ENCODE assay signal across 16 cellular contexts in the genomic region with DNA sequence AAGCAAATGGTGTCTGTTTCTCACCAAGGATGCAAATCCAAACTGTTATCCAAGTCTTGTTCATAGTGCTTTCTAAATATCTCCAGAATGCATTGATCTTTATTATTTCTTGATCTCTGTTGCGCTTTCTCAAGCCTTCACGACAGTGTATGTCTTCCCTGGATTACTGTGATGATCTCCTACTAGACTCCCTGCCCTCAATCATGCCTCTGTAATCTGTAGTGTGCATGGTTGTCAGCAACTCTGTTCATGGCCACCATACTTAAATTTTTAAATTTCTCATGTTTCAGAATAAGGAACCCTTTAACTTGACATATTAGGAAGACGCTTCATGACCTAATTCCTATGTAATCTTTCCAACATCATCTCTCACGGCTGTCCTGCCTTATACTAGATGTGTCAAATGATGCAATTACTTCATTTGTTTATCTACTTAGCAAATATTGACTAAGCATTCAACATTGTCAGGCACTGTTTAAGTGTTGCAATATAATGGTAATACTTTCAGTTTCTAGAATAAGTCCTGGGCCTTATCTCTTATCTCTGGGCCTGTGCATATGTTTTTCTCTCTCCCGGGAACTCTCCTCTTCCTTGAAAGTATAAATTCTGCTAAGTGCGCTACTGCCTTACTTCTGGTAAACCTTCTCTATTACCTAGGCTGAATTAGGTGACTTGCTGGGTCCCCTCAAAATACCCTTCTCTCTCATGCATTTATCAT. TPM values are rescaled to one million over a fixed set of nuclear protein-coding genes. Genes with fewer than 3 reads are reported as not detected.
DNase-seq lines count a peak whose midpoint lies in the region; ATAC-seq, FAIRE-seq and TF ChIP-seq lines count a peak whose summit lies in the region.
"Had no signal": no experiment of that assay in that cellular context is flagged by ENCODE, and none has a peak within 500 bp of the region (broad histone marks: within the 10 kb centered on the region; RNA-seq: fewer than 3 reads in every experiment).

No MANE protein-coding gene starts in this region.

- no TSS peak for BruUV-seq in K562 (replicated peaks; lab: Mats Ljungman, UMichigan)

- H3K36me3 ChIP-seq in K562 (ENCODE audit: control insufficient read depth, insufficient read depth, low read length) (no peaks in the 10 kb centered on the region), right lobe of liver (no peaks in the 10 kb centered on the region)
- H3K36me3 ChIP-seq: prostate gland had no signal

- H3K79me2 ChIP-seq in K562 (ENCODE audit: control insufficient read depth, insufficient read depth, low read length): no peaks in the 10 kb centered on the region

- no peaks in the 10 kb centered on the region for H4K20me1 ChIP-seq in K562 (replicated peaks; ENCODE audit: control insufficient read depth, insufficient read depth, low read length)

- H3K27ac ChIP-seq in K562 (ENCODE audit: extremely low read depth, low read depth, low read length): no peak overlapping the region
- peak overlapping the region in 1 of 3 donors; percentile 32 for H3K27ac ChIP-seq in right lobe of liver
- H3K27ac ChIP-seq: prostate gland had no signal

- TF ChIP-seq RAD21 in K562 (CRISPR knock-in tag; conservative IDR thresholded peaks at IDR 0.05 in 1 of 2, IDR thresholded peaks at IDR 0.05 in 1 of 2): no peak; a peak in 1 of 4 replicates

- FAIRE-seq in K562 (lab: Jason Lieb, UNC): no peak

- POLR2A ChIA-PET in K562 (lab: Yijun Ruan, JAX): interaction anchor here (1.1 kb wide), 1 partner anchor 25 kb away, joined by 4 read pairs; the partner anchor contains the start of gene AHI1

- H3K9me1 ChIP-seq in K562 (ENCODE audit: control insufficient read depth, insufficient read depth, low read length): no peaks in the 10 kb centered on the region

- ATAC-seq in K562 (peak; percentile 78), right lobe of liver (peak; percentile 85 to 95 (median 90)), HG02840 (IDR thresholded peaks at IDR 0.05; ENCODE audit: low FRiP score, unreplicated experiment) (no peak)
- ATAC-seq: activated CD4-positive, CD25-positive, alpha-beta regulatory T cell treated with anti-CD3 and anti-CD28 coated beads, Interleukin-2, amount 50 U/mL, for 24 hours had no signal

- intact Hi-C loops in K562 (cut with micrococcal nuclease): no loop called here
- intact Hi-C loops in right lobe of liver (cut with DNase I): no loop called here
- intact Hi-C loops in activated naive CD4-positive, alpha-beta T cell treated with anti-CD3 and anti-CD28 coated beads for 36 hours (cut with micrococcal nuclease): no loop called here

- H3K36me3 Mint-ChIP-seq in activated naive CD4-positive, alpha-beta T cell treated with anti-CD3 and anti-CD28 coated beads for 36 hours (ENCODE audit: low read depth): no peaks in the 10 kb centered on the region
- H3K36me3 Mint-ChIP-seq: CD4-positive, CD25-positive, alpha-beta regulatory T cell had no signal

- peaks cover 0 to 9% of the 10 kb centered on the region in 2 experiments; a peak in 3 of 5 replicates for H3K4me1 ChIP-seq in K562 (replicated peaks in 1 of 2; ENCODE audit: control insufficient read depth in 2 of 2, insufficient read depth in 2 of 2, low read length in 2 of 2)
- no peaks in the 10 kb centered on the region for H3K4me1 ChIP-seq in right lobe of liver
- H3K4me1 ChIP-seq: prostate gland had no signal

- H3K27ac Mint-ChIP-seq in activated naive CD4-positive, alpha-beta T cell treated with anti-CD3 and anti-CD28 coated beads for 36 hours: no peak overlapping the region
- H3K27ac Mint-ChIP-seq: activated T-cell treated with anti-CD3 and anti-CD28 coated beads, Interleukin-2, amount 50 U/mL, for 24 hours; CD4-positive, CD25-positive, alpha-beta regulatory T cell had no signal

- in situ Hi-C loops in K562 (cut with MboI): no loop called here

- no peaks in the 10 kb centered on the region for H3K9me3 ChIP-seq in K562 (replicated peaks; ENCODE audit: control insufficient read depth, insufficient read depth, low read depth, low read length)
- no peaks in the 10 kb centered on the region for H3K9me3 ChIP-seq in right lobe of liver
- H3K9me3 ChIP-seq: prostate gland had no signal

- no peaks in the 10 kb centered on the region for H3K4me1 Mint-ChIP-seq in activated naive CD4-positive, alpha-beta T cell treated with anti-CD3 and anti-CD28 coated beads for 36 hours (ENCODE audit: low read depth)
- H3K4me1 Mint-ChIP-seq: CD4-positive, CD25-positive, alpha-beta regulatory T cell had no signal

- peak overlapping the region; percentile 27; the same call in 1 of the 2 replicates for H3K4me2 ChIP-seq in K562 (ENCODE audit: insufficient read depth, low read length)

- WGBS in K562 (ENCODE audit: insufficient coverage, low coverage, missing lambda C conversion rate): 10% methylated on average over 6 of the region's 6 CpGs
- WGBS in right lobe of liver (ENCODE audit: insufficient coverage, low coverage, low lambda C conversion rate, missing lambda C conversion rate): 43% methylated on average over 6 of the region's 6 CpGs

- TF ChIP-seq CTCF in K562 (IDR thresholded peaks at IDR 0.05 in 2 of 3, conservative IDR thresholded peaks at IDR 0.05 in 1 of 3; ENCODE audit: insufficient read depth in 2 of 3, low read depth in 1 of 3, low read length in 3 of 3): no peak
- TF ChIP-seq CTCF in right lobe of liver (IDR thresholded peaks at IDR 0.05): no peak

- H3K27me3 ChIP-seq in K562 (ENCODE audit: control insufficient read depth in 2 of 2, insufficient read depth in 2 of 2, low read length in 2 of 2) (no peaks in the 10 kb centered on the region), right lobe of liver (no peaks in the 10 kb centered on the region)

- DNase-seq in EL (peak; percentile 48), NCI-H146 (lab: John Stamatoyannopoulos, UW) (peak; percentile 69), K562 (ENCODE audit: extremely low read depth in 1 of 4, low spot score in 3 of 4) (peak in 1 of 4 experiments; percentile 15), right lobe of liver (no peak), NAMALWA (ENCODE audit: low spot score) (no peak), DMS114 treated with DMSO at 0.1 percent for 48 hours (lab: John Stamatoyannopoulos, UW; ENCODE audit: unreplicated experiment) (no peak)
- no peak for DNase-seq in activated naive CD4-positive, alpha-beta T cell treated with anti-CD3 and anti-CD28 coated beads for 36 hours
- DNase-seq: activated T-cell treated with anti-CD3 and anti-CD28 coated beads, Interleukin-2, amount 50 U/mL, for 24 hours; anterior cingulate cortex; CD4-positive, CD25-positive, alpha-beta regulatory T cell; effector CD4-positive, alpha-beta T cell; NCI-H1092 treated with DMSO at 0.1 percent for 48 hours; stimulated activated naive CD4-positive, alpha-beta T cell treated with Interleukin-2 at 50 U/mL for 16 hours had no signal

- CTCF ChIA-PET in K562 (lab: Yijun Ruan, JAX; ENCODE audit: low intra/inter-chr PET ratio): no interaction called here
- CTCF ChIA-PET in activated naive CD4-positive, alpha-beta T cell treated with anti-CD3 and anti-CD28 coated beads for 36 hours (lab: Charles Lee): no interaction called here

- H3K9me3 Mint-ChIP-seq in activated naive CD4-positive, alpha-beta T cell treated with anti-CD3 and anti-CD28 coated beads for 36 hours: no peaks in the 10 kb centered on the region

- TF ChIP-seq POLR2A in K562 (conservative IDR thresholded peaks at IDR 0.05) (no peak), right lobe of liver (IDR thresholded peaks at IDR 0.05) (no peak)

- peak; percentile 95 for TF ChIP-seq EP300 in K562 (IDR thresholded peaks at IDR 0.05; ENCODE audit: low read length)

- H3K4me3 Mint-ChIP-seq in activated naive CD4-positive, alpha-beta T cell treated with anti-CD3 and anti-CD28 coated beads for 36 hours: no peak overlapping the region
- H3K4me3 Mint-ChIP-seq: activated T-cell treated with anti-CD3 and anti-CD28 coated beads, Interleukin-2, amount 50 U/mL, for 24 hours; CD4-positive, CD25-positive, alpha-beta regulatory T cell had no signal

- no peak overlapping the region for H3K4me3 ChIP-seq in K562
- H3K4me3 ChIP-seq in right lobe of liver: no peak overlapping the region
- H3K4me3 ChIP-seq: prostate gland had no signal

- H3K9ac ChIP-seq in K562 (ENCODE audit: insufficient read depth in 1 of 2, low read depth in 2 of 2, low read length in 2 of 2): no peak overlapping the region

- H3K27me3 Mint-ChIP-seq in activated naive CD4-positive, alpha-beta T cell treated with anti-CD3 and anti-CD28 coated beads for 36 hours (ENCODE audit: low read depth): no peaks in the 10 kb centered on the region
- H3K27me3 Mint-ChIP-seq: activated T-cell treated with anti-CD3 and anti-CD28 coated beads, Interleukin-2, amount 50 U/mL, for 24 hours had no signal

- H2AFZ ChIP-seq in K562 (ENCODE audit: low read depth, low read length): peak overlapping the region; percentile 3

TF ChIP-seq in K562, 482 proteins besides CTCF, POLR2A, EP300 and RAD21 (continues in another document):
- TF ChIP-seq POLR2G (IDR thresholded peaks at IDR 0.05; ENCODE audit: low read depth, low read length) (no peak), ZSCAN29 (IDR thresholded peaks at IDR 0.05) (no peak), MXD1 (CRISPR knock-in tag; IDR thresholded peaks at IDR 0.05; ENCODE audit: borderline replicate concordance, poor library complexity, severe bottlenecking) (no peak), ZNF436 (CRISPR knock-in tag; IDR thresholded peaks at IDR 0.05) (no peak)

RNA-seq across cellular contexts. Expression of gene AHI1, which starts 25.6 kb away (rescaled TPM):
- 51.8 and 267 TPM in 2 replicates for total RNA-seq in K562 (2011; cell fraction: chromatin; rRNA removed; ENCODE audit: low replicate concordance)
- 24.5 and 37.9 TPM in 2 replicates for total RNA-seq in K562 (2011; cell fraction: nucleolus; rRNA removed)
- 73.0 and 108 TPM in 2 replicates for total RNA-seq in K562 (2011; cell fraction: nucleoplasm; rRNA removed)
- total RNA-seq in K562 (2014; rRNA removed): 23.8 and 26.2 TPM in 2 replicates
- total RNA-seq in K562 (2014; rRNA removed; fragmentation: Illumina TruSeq; extraction: Trizol): 45.6 and 54.3 TPM in 2 replicates
- 37.1 and 41.1 TPM in 2 replicates for total RNA-seq in K562 (2015; rRNA removed; fragmentation: Illumina TruSeq; extraction: Trizol)
- 30.9 and 33.8 TPM in 2 replicates for total RNA-seq in K562 (2021)
- 39.6 and 54.9 TPM in 2 replicates for polyA plus RNA-seq in K562 (2011; rRNA removed)
- polyA plus RNA-seq in K562 (2011; cell fraction: cytosol; rRNA removed): 6.8 and 11.1 TPM in 2 replicates
- 63.7 and 78.6 TPM in 2 replicates for polyA plus RNA-seq in K562 (2011; cell fraction: nucleus; rRNA removed)
- polyA plus RNA-seq in K562 (2012): 19.1 and 23.8 TPM in 2 replicates
- 30.0 and 34.8 TPM in 2 replicates for polyA plus RNA-seq in K562 (2014; fragmentation: Illumina TruSeq; extraction: Trizol)
- 10 to 100 TPM; 24.7 to 27.7 TPM for polyA plus RNA-seq in K562 (2014; fragmentation: Nextera tagmentation; extraction: Ambion mirVana)
- polyA plus RNA-seq in K562 (2014; rRNA removed): 24.1 and 32.2 TPM in 2 replicates
- polyA minus RNA-seq in K562 (2011; rRNA and poly(A)+ RNA removed): 104 and 113 TPM in 2 replicates
- 19.1 and 22.9 TPM in 2 replicates for polyA minus RNA-seq in K562 (2011; cell fraction: cytosol; rRNA and poly(A)+ RNA removed)
- polyA minus RNA-seq in K562 (2011; cell fraction: nucleus; rRNA and poly(A)+ RNA removed): 73.5 and 131 TPM in 2 replicates
- 1 to 10 TPM; 4.7 to 9.2 (median 8.0) TPM for total RNA-seq in right lobe of liver
- 10 to 100 TPM; 17.8 to 18.8 TPM for total RNA-seq in activated naive CD4-positive, alpha-beta T cell treated with anti-CD3 and anti-CD28 coated beads for 36 hours

Comparison
In these comparisons a context has a peak if more than half of its experiments do, and no peak if none do; other contexts are left out.
1. DNase-seq: peak in EL (single experiment) and NCI-H146 (single experiment); none in right lobe of liver (0 of 3), activated naive CD4-positive, alpha-beta T cell treated with anti-CD3 and anti-CD28 coated beads for 36 hours (single experiment), NAMALWA (single experiment) and DMS114 treated with DMSO at 0.1 percent for 48 hours (single experiment).